ENCODE assay signal across 26 cellular contexts in the genomic region with DNA sequence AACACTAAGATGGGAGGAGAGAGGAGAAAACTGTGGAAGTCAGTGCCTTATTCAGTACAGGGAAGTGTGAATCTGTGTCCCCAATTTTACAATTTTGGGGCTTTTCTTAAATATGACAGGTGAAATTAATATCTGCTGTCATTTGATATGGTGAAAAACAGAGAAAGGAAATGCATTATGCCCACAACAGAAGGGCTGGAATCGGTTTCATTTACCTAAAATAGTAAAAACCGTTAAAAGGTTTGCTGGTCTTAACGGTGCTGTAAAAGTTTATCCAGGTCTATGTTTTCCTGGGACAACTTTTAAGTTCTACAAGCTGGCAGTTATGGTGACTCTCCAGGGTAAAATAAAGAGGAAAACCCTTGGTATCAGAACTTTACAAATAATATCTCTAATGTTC.
A peak's percentile ranks its signal among the peaks of the same experiment; 100 is the strongest.
DNase-seq lines count a peak whose midpoint lies in the region; ATAC-seq and TF ChIP-seq lines count a peak whose summit lies in the region.
"Had no signal": no experiment of that assay in that cellular context is flagged by ENCODE, and none has a peak within 500 bp of the region (broad histone marks: within the 10 kb centered on the region; RNA-seq: fewer than 3 reads in every experiment).

No MANE protein-coding gene starts in this region.

- H3K9me3 Mint-ChIP-seq in activated naive CD8-positive, alpha-beta T cell (ENCODE audit: low read depth) = peaks cover 12% of the 10 kb centered on the region

- no peaks in the 10 kb centered on the region for H3K27me3 Mint-ChIP-seq in activated naive CD8-positive, alpha-beta T cell
- H3K27me3 Mint-ChIP-seq: T-cell had no signal

- 65% methylated on average over 3 of the region's 3 CpGs for WGBS in mammary epithelial cell (ENCODE audit: low coverage, missing lambda C conversion rate)

- H3K4me1 ChIP-seq in BLaER1 = peaks cover 17% of the 10 kb centered on the region
- no peaks in the 10 kb centered on the region for H3K4me1 ChIP-seq in DND-41 (ENCODE audit: insufficient read depth, low read length)
- H3K4me1 ChIP-seq in Loucy (ENCODE audit: insufficient read depth, low read length, poor library complexity, severe bottlenecking) = peaks cover 16% of the 10 kb centered on the region
- H3K4me1 ChIP-seq in PC-3 (ENCODE audit: insufficient read depth, low read length) = no peaks in the 10 kb centered on the region
- no peaks in the 10 kb centered on the region for H3K4me1 ChIP-seq in mammary epithelial cell (ENCODE audit: insufficient read depth, low read length)
- H3K4me1 ChIP-seq: left ventricle myocardium inferior, neural progenitor cell, sigmoid colon had no signal

- H3K27ac ChIP-seq in BLaER1 (peak overlapping the region; percentile 54; the same call in 1 of the 2 replicates), DND-41 (ENCODE audit: low read length) (no peak overlapping the region), PC-3 (ENCODE audit: low read length) (no peak overlapping the region), mammary epithelial cell (ENCODE audit: insufficient read depth, low read depth, low read length) (no peak overlapping the region)
- H3K27ac ChIP-seq: GM23248, left ventricle myocardium inferior, neural progenitor cell, sigmoid colon had no signal

- CTCF ChIA-PET in PC-3 (lab: Charles Lee) (no interaction called here), mammary epithelial cell (lab: Charles Lee; ENCODE audit: low non-redundant PET) (no interaction called here)

- no peak for DNase-seq in DND-41
- no peak for DNase-seq in PC-3
- DNase-seq in mammary epithelial cell = no peak
- DNase-seq: activated CD4-positive, alpha-beta T cell treated with anti-CD3 and anti-CD28 coated beads, Interleukin-2, amount 50 U/mL, for 1 hour; activated naive CD4-positive, alpha-beta T cell treated with anti-CD3 and anti-CD28 coated beads, Interleukin-2, amount 50 U/mL, for 16 hours; activated T-cell treated with anti-CD3 and anti-CD28 coated beads for 4 hours; effector memory CD4-positive, alpha-beta T cell; foreskin melanocyte; GM23248; HFFc6; hippocampal formation; KG1; left ventricle myocardium inferior; NCI-H187 treated with DMSO at 0.1 percent for 48 hours; NCI-H2227 treated with DMSO at 0.1 percent for 48 hours; posterior cingulate gyrus; Right ventricle myocardium superior; sigmoid colon; stimulated activated CD4-positive, alpha-beta T cell treated with anti-CD3 and anti-CD28 coated beads, Interleukin-15, amount 100 ng/mL, for 24 hours; T-cell had no signal

- no peak for TF ChIP-seq CTCF in DND-41 (IDR thresholded peaks at IDR 0.05; ENCODE audit: borderline replicate concordance, extremely low read depth, low read length, poor library complexity, severe bottlenecking)
- no peak for TF ChIP-seq CTCF in Loucy (conservative IDR thresholded peaks at IDR 0.05; ENCODE audit: low read length)
- TF ChIP-seq CTCF in PC-3 (conservative IDR thresholded peaks at IDR 0.05; ENCODE audit: low read depth, low read length) = no peak
- no peak for TF ChIP-seq CTCF in mammary epithelial cell (conservative IDR thresholded peaks at IDR 0.05 in 1 of 2, IDR thresholded peaks at IDR 0.05 in 1 of 2; ENCODE audit: extremely low read depth in 1 of 2, insufficient read depth in 1 of 2, low read depth in 1 of 2, low read length in 2 of 2)

- H3K4me3 Mint-ChIP-seq in activated naive CD8-positive, alpha-beta T cell = no peak overlapping the region
- H3K4me3 Mint-ChIP-seq: HFFc6, neural progenitor cell, T-cell had no signal

- H3K79me2 ChIP-seq in DND-41 (ENCODE audit: insufficient read depth, low read length) = no peaks in the 10 kb centered on the region
- no peaks in the 10 kb centered on the region for H3K79me2 ChIP-seq in Loucy (ENCODE audit: insufficient read depth, low read length)
- H3K79me2 ChIP-seq in PC-3 (ENCODE audit: low read length) = no peaks in the 10 kb centered on the region
- H3K79me2 ChIP-seq in mammary epithelial cell (ENCODE audit: insufficient read depth, low read length) = no peaks in the 10 kb centered on the region

- peaks cover 51% of the 10 kb centered on the region for H3K36me3 Mint-ChIP-seq in activated naive CD8-positive, alpha-beta T cell

- H3F3A ChIP-seq in Loucy (ENCODE audit: low read depth) (no peaks in the 10 kb centered on the region), PC-3 (ENCODE audit: low read length, unreplicated experiment) (no peaks in the 10 kb centered on the region)

- no peaks in the 10 kb centered on the region for H3K27me3 ChIP-seq in BLaER1
- H3K27me3 ChIP-seq in DND-41 (ENCODE audit: insufficient read depth, low read length, poor library complexity) = no peaks in the 10 kb centered on the region
- no peaks in the 10 kb centered on the region for H3K27me3 ChIP-seq in Loucy (ENCODE audit: insufficient read depth, low read length, poor library complexity, severe bottlenecking)
- H3K27me3 ChIP-seq in PC-3 (ENCODE audit: low read length) = no peaks in the 10 kb centered on the region
- no peaks in the 10 kb centered on the region for H3K27me3 ChIP-seq in mammary epithelial cell (ENCODE audit: insufficient read depth, low read length)
- H3K27me3 ChIP-seq: neural progenitor cell, sigmoid colon had no signal

- ATAC-seq in DND-41 (ENCODE audit: insufficient read depth, low read depth) (0 out of 3 replicates have a peak, but pooled peaks have one; percentile 40), PC-3 (no peak), GM21360 (IDR thresholded peaks at IDR 0.05; ENCODE audit: unreplicated experiment) (no peak)
- ATAC-seq: esophagus mucosa, T-cell had no signal

- BruUV-seq in PC-3 (replicated peaks; lab: Mats Ljungman, UMichigan) (no TSS peak), mammary epithelial cell (replicated peaks; lab: Mats Ljungman, UMichigan) (no TSS peak)

- dilution Hi-C loops in mammary epithelial cell (cut with HindIII; ENCODE audit: low sequenced_read_pairs) = no loop called here

- H3K4me3 ChIP-seq in BLaER1 = no peak overlapping the region
- no peak overlapping the region for H3K4me3 ChIP-seq in DND-41 (ENCODE audit: low read depth in 1 of 2, low read length in 2 of 2)
- H3K4me3 ChIP-seq in Loucy (ENCODE audit: low read length, poor library complexity, severe bottlenecking) = peak overlapping the region; percentile 19
- H3K4me3 ChIP-seq in PC-3 (ENCODE audit: low read length) = no peak overlapping the region
- H3K4me3 ChIP-seq in mammary epithelial cell (replicated peaks in 1 of 3; ENCODE audit: insufficient read depth in 1 of 3, low read depth in 2 of 3, low read length in 3 of 3) = no peak overlapping the region
- H3K4me3 ChIP-seq: GM23248, left ventricle myocardium inferior, neural progenitor cell, sigmoid colon had no signal

- peak overlapping the region; percentile 64 for H3K27ac Mint-ChIP-seq in activated naive CD8-positive, alpha-beta T cell
- H3K27ac Mint-ChIP-seq: HFFc6, neural progenitor cell had no signal

- H3K9me3 ChIP-seq in BLaER1 = peaks cover 45% of the 10 kb centered on the region
- peaks cover 20% of the 10 kb centered on the region for H3K9me3 ChIP-seq in DND-41 (ENCODE audit: insufficient read depth, low read length, severe bottlenecking)
- peaks cover 10% of the 10 kb centered on the region; the same call in 1 of the 2 replicates for H3K9me3 ChIP-seq in Loucy (ENCODE audit: insufficient read depth, low read depth, low read length)
- 0 out of 2 replicates have a peak, but pooled peaks cover 3% of the 10 kb centered on the region for H3K9me3 ChIP-seq in PC-3 (ENCODE audit: low read length)
- peaks cover 4% of the 10 kb centered on the region for H3K9me3 ChIP-seq in mammary epithelial cell (replicated peaks; ENCODE audit: insufficient read depth, low read length)
- H3K9me3 ChIP-seq: sigmoid colon had no signal

- peaks cover 28% of the 10 kb centered on the region for H3K4me1 Mint-ChIP-seq in activated naive CD8-positive, alpha-beta T cell (ENCODE audit: low read depth)
- H3K4me1 Mint-ChIP-seq: neural progenitor cell had no signal

- intact Hi-C loops in PC-3 (cut with micrococcal nuclease) = no loop called here
- intact Hi-C loops in mammary epithelial cell (cut with micrococcal nuclease) = no loop called here

- H2AFZ ChIP-seq in DND-41 (ENCODE audit: low read depth, low read length) = no peak overlapping the region
- no peak overlapping the region for H2AFZ ChIP-seq in Loucy (ENCODE audit: low read length)
- H2AFZ ChIP-seq in PC-3 (ENCODE audit: low read length) = no peak overlapping the region
- no peak overlapping the region for H2AFZ ChIP-seq in mammary epithelial cell (ENCODE audit: low read depth, low read length)
- H2AFZ ChIP-seq: GM23248, neural progenitor cell had no signal

- no peaks in the 10 kb centered on the region for H3K9me2 ChIP-seq in Loucy (replicated peaks; ENCODE audit: low read depth, low read length)
- H3K9me2 ChIP-seq in PC-3 (replicated peaks; ENCODE audit: low read length) = no peaks in the 10 kb centered on the region

- no peak overlapping the region for H3K9ac ChIP-seq in BLaER1
- H3K9ac ChIP-seq in DND-41 (ENCODE audit: low read depth, low read length) = no peak overlapping the region
- H3K9ac ChIP-seq in Loucy (ENCODE audit: low read depth, low read length, poor library complexity, severe bottlenecking) = no peak overlapping the region
- H3K9ac ChIP-seq in PC-3 (ENCODE audit: low read length) = no peak overlapping the region
- H3K9ac ChIP-seq in mammary epithelial cell (ENCODE audit: insufficient read depth, low read length) = no peak overlapping the region
- H3K9ac ChIP-seq: GM23248, neural progenitor cell had no signal

- in situ Hi-C loops in mammary epithelial cell (cut with MboI; ENCODE audit: low sequenced_read_pairs in 2 of 2) = no loop called here

- H3K36me3 ChIP-seq in BLaER1 (peaks cover 54% of the 10 kb centered on the region), DND-41 (ENCODE audit: insufficient read depth, low read length) (peaks cover 83% of the 10 kb centered on the region), Loucy (ENCODE audit: insufficient read depth, low read length) (peaks cover 49% of the 10 kb centered on the region), PC-3 (ENCODE audit: low read depth, low read length) (peaks cover 51% of the 10 kb centered on the region), mammary epithelial cell (ENCODE audit: insufficient read depth, low read length) (no peaks in the 10 kb centered on the region)
- H3K36me3 ChIP-seq: sigmoid colon had no signal

- peak overlapping the region; percentile 57 for H3K4me2 ChIP-seq in BLaER1
- H3K4me2 ChIP-seq in DND-41 (ENCODE audit: insufficient read depth, low read length) = no peak overlapping the region
- peak overlapping the region; percentile 53 for H3K4me2 ChIP-seq in Loucy (ENCODE audit: low read depth, low read length, poor library complexity, severe bottlenecking)
- H3K4me2 ChIP-seq in PC-3 (ENCODE audit: low read length) = no peak overlapping the region
- no peak overlapping the region for H3K4me2 ChIP-seq in mammary epithelial cell (ENCODE audit: insufficient read depth, low read depth, low read length)
- H3K4me2 ChIP-seq: neural progenitor cell had no signal

- H4K20me1 ChIP-seq in BLaER1 = no peaks in the 10 kb centered on the region
- no peaks in the 10 kb centered on the region for H4K20me1 ChIP-seq in DND-41 (ENCODE audit: insufficient read depth, low read length)
- H4K20me1 ChIP-seq in Loucy (ENCODE audit: insufficient read depth, low read length, poor library complexity, severe bottlenecking) = no peaks in the 10 kb centered on the region
- no peaks in the 10 kb centered on the region for H4K20me1 ChIP-seq in PC-3 (ENCODE audit: low read length)
- H4K20me1 ChIP-seq in mammary epithelial cell (ENCODE audit: insufficient read depth, low read length) = no peaks in the 10 kb centered on the region

- POLR2A ChIA-PET in PC-3 (lab: Charles Lee; ENCODE audit: unreplicated experiment) = no interaction called here

Comparison
In these comparisons a context has a peak if more than half of its experiments do, and no peak if none do; other contexts are left out.
1. H3K4me2 ChIP-seq: peak in BLaER1 (single experiment) and Loucy (single experiment); none in DND-41 (single experiment), PC-3 (single experiment) and mammary epithelial cell (single experiment).